9 cellular contexts compared by ENCODE assay signal in the genomic region with DNA sequence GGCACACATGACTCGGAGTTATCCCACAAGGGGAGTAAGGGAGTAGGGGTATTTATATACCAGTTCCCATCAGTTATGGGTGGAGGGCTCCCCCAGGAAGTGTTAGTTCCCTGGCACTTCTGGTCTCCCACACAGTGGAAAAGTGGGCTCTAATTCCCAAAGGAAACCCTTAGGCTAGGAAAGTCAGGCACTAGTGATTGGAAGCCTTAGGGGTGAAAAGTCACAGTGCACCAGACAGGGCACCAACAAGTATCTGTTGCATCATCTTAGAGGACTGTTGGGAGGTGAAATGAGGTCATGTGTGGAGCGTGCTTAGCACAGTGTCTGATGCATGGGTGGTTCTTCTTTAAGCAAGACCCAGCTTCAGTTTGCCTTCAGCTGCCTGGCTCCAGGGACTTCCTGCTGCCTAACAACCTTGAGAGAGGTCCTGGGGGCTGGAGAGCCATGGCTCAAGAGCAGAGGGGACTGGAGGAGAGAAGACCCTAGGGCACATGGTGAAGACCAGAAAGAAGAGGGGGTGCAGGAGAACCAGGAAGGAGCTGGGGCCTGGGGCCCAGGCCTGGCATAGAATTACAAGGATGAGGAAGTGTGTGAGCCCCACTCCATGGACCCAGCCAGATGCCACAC. TPM values are rescaled to one million over a fixed set of nuclear protein-coding genes. Genes with fewer than 3 reads are reported as not detected.
DNase-seq lines count a peak whose midpoint lies in the region; ATAC-seq and TF ChIP-seq lines count a peak whose summit lies in the region.
"Had no signal": no experiment of that assay in that cellular context is flagged by ENCODE, and none has a peak within 500 bp of the region (broad histone marks: within the 10 kb centered on the region; RNA-seq: fewer than 3 reads in every experiment).

No MANE protein-coding gene starts in this region.

- H3K27ac ChIP-seq in liver (ENCODE audit: low read depth in 1 of 2, low read length in 2 of 2), result no peak overlapping the region

- H3K36me3 ChIP-seq in liver (ENCODE audit: control insufficient read depth in 4 of 4, insufficient read depth in 3 of 4, low read depth in 1 of 4, low read length in 3 of 4), result no peaks in the 10 kb centered on the region

- no peak overlapping the region for H3K4me3 ChIP-seq in liver (ENCODE audit: low read depth in 1 of 3, low read length in 3 of 3)

- H3K9me3 ChIP-seq in liver (ENCODE audit: control insufficient read depth in 4 of 4, low read length in 3 of 4), result no peaks in the 10 kb centered on the region

- DNase-seq in DMS53 (lab: John Stamatoyannopoulos, UW) (peak; percentile 60), KBM-7 (peak; percentile 86), WTC11 (ENCODE audit: low spot score) (no peak), middle frontal gyrus (ENCODE audit: extremely low spot score, low spot score) (no peak)
- no peak for DNase-seq in stimulated activated naive CD4-positive, alpha-beta T cell treated with Interleukin-2 at 50 U/mL for 16 hours (lab: John Stamatoyannopoulos, UW)
- no peak for DNase-seq in activated T-cell treated with anti-CD3 and anti-CD28 coated beads, Interleukin-2, amount 50 U/mL, for 48 hours
- DNase-seq in activated naive CD4-positive, alpha-beta T cell treated with anti-CD3 and anti-CD28 coated beads for 36 hours, result no peak
- DNase-seq: NCI-H524 treated with DMSO at 0.1 percent for 48 hours had no signal

- H3K36me3 Mint-ChIP-seq in WTC11, result no peaks in the 10 kb centered on the region
- H3K36me3 Mint-ChIP-seq in activated naive CD4-positive, alpha-beta T cell treated with anti-CD3 and anti-CD28 coated beads for 36 hours (ENCODE audit: low read depth), result no peaks in the 10 kb centered on the region

- CTCF ChIA-PET in WTC11 (lab: Charles Lee), result interaction anchor here (0.7 to 1.3 kb wide), 2 partner anchors 83 to 96 kb away, joined by 3 to 4 read pairs; no protein-coding TSS in a partner anchor
- CTCF ChIA-PET in activated naive CD4-positive, alpha-beta T cell treated with anti-CD3 and anti-CD28 coated beads for 36 hours (lab: Charles Lee), result interaction anchor here (1.0 kb wide), 1 partner anchor 117 kb away, joined by 3 read pairs; no protein-coding TSS in a partner anchor

- H3K4me3 Mint-ChIP-seq in WTC11, result no peak overlapping the region
- no peak overlapping the region for H3K4me3 Mint-ChIP-seq in activated naive CD4-positive, alpha-beta T cell treated with anti-CD3 and anti-CD28 coated beads for 36 hours

- no peak overlapping the region for H3K9ac ChIP-seq in liver (ENCODE audit: low read depth in 1 of 2, low read length in 2 of 2)

- H3K27me3 ChIP-seq in liver (ENCODE audit: control insufficient read depth in 4 of 4, insufficient read depth in 4 of 4, low read length in 3 of 4), result peaks cover 0 to 3% (median 0%) of the 10 kb centered on the region in 4 donors

- TF ChIP-seq CTCF in WTC11 (IDR thresholded peaks at IDR 0.05), result no peak
- peak; percentile 8 for TF ChIP-seq CTCF in liver (IDR thresholded peaks at IDR 0.05; ENCODE audit: low read depth, low read length, missing input control)

- POLR2A ChIA-PET in WTC11 (lab: Charles Lee), result no interaction called here

- peaks cover 12% of the 10 kb centered on the region for H3K4me1 Mint-ChIP-seq in WTC11
- H3K4me1 Mint-ChIP-seq in activated naive CD4-positive, alpha-beta T cell treated with anti-CD3 and anti-CD28 coated beads for 36 hours (ENCODE audit: low read depth), result peaks cover 23% of the 10 kb centered on the region

- intact Hi-C loops in activated naive CD4-positive, alpha-beta T cell treated with anti-CD3 and anti-CD28 coated beads for 36 hours (cut with micrococcal nuclease), result loop anchor here (10.0 kb wide), 1 partner anchor 506 kb away; no protein-coding TSS in a partner anchor

- peaks cover 5 to 20% (median 11%) of the 10 kb centered on the region in 4 donors for H3K4me1 ChIP-seq in liver (ENCODE audit: control insufficient read depth in 4 of 4, insufficient read depth in 4 of 4, low read length in 3 of 4)

- H3K27ac Mint-ChIP-seq in WTC11, result no peak overlapping the region
- H3K27ac Mint-ChIP-seq in activated naive CD4-positive, alpha-beta T cell treated with anti-CD3 and anti-CD28 coated beads for 36 hours, result no peak overlapping the region

- no peak for TF ChIP-seq RAD21 in liver (IDR thresholded peaks at IDR 0.05)

- peaks cover 38% of the 10 kb centered on the region for H3K27me3 Mint-ChIP-seq in WTC11 (ENCODE audit: low read depth)
- H3K27me3 Mint-ChIP-seq in activated naive CD4-positive, alpha-beta T cell treated with anti-CD3 and anti-CD28 coated beads for 36 hours (ENCODE audit: low read depth), result peaks cover 6% of the 10 kb centered on the region

- in situ Hi-C loops in KBM-7 (cut with MboI; ENCODE audit: low pct_unique_long_range_greater_than_20kb, low sequenced_read_pairs), result no loop called here

- no peaks in the 10 kb centered on the region for H3K9me3 Mint-ChIP-seq in WTC11
- H3K9me3 Mint-ChIP-seq in activated naive CD4-positive, alpha-beta T cell treated with anti-CD3 and anti-CD28 coated beads for 36 hours, result no peaks in the 10 kb centered on the region

- ATAC-seq in WTC11, result no peak

- WGBS in liver, result 61% methylated on average over 2 of the region's 2 CpGs

TF ChIP-seq in WTC11, 78 proteins besides CTCF, POLR2A, EP300 and RAD21:
- no peak for TF ChIP-seq JAZF1 (CRISPR knock-in tag; IDR thresholded peaks at IDR 0.05)
- TF ChIP-seq GABPB1 (CRISPR knock-in tag; IDR thresholded peaks at IDR 0.05), result peak; percentile 98
- no peak for TF ChIP-seq RORB (CRISPR knock-in tag; IDR thresholded peaks at IDR 0.05)

TF ChIP-seq in liver, 16 proteins besides CTCF, POLR2A, EP300 and RAD21:
- TF ChIP-seq YY1 (IDR thresholded peaks at IDR 0.05), result no peak
- TF ChIP-seq, protein P1, sequence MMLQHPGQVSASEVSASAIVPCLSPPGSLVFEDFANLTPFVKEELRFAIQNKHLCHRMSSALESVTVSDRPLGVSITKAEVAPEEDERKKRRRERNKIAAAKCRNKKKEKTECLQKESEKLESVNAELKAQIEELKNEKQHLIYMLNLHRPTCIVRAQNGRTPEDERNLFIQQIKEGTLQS (IDR thresholded peaks at IDR 0.05), result peak; percentile 89
- no peak for TF ChIP-seq GABPA (IDR thresholded peaks at IDR 0.05 in 1 of 2, conservative IDR thresholded peaks at IDR 0.05 in 1 of 2)
- no peak for TF ChIP-seq HNF4G (IDR thresholded peaks at IDR 0.05)
- TF ChIP-seq, protein P2, sequence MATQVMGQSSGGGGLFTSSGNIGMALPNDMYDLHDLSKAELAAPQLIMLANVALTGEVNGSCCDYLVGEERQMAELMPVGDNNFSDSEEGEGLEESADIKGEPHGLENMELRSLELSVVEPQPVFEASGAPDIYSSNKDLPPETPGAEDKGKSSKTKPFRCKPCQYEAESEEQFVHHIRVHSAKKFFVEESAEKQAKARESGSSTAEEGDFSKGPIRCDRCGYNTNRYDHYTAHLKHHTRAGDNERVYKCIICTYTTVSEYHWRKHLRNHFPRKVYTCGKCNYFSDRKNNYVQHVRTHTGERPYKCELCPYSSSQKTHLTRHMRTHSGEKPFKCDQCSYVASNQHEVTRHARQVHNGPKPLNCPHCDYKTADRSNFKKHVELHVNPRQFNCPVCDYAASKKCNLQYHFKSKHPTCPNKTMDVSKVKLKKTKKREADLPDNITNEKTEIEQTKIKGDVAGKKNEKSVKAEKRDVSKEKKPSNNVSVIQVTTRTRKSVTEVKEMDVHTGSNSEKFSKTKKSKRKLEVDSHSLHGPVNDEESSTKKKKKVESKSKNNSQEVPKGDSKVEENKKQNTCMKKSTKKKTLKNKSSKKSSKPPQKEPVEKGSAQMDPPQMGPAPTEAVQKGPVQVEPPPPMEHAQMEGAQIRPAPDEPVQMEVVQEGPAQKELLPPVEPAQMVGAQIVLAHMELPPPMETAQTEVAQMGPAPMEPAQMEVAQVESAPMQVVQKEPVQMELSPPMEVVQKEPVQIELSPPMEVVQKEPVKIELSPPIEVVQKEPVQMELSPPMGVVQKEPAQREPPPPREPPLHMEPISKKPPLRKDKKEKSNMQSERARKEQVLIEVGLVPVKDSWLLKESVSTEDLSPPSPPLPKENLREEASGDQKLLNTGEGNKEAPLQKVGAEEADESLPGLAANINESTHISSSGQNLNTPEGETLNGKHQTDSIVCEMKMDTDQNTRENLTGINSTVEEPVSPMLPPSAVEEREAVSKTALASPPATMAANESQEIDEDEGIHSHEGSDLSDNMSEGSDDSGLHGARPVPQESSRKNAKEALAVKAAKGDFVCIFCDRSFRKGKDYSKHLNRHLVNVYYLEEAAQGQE (IDR thresholded peaks at IDR 0.05), result no peak
- TF ChIP-seq TAF1 (conservative IDR thresholded peaks at IDR 0.05), result no peak
- no peak for TF ChIP-seq NR2F2 (IDR thresholded peaks at IDR 0.05)
- peak; percentile 95 for TF ChIP-seq RXRA (IDR thresholded peaks at IDR 0.05)
- TF ChIP-seq JUND (IDR thresholded peaks at IDR 0.05), result peak; percentile 23 to 32
- TF ChIP-seq FOXA2 (IDR thresholded peaks at IDR 0.05), result no peak
- TF ChIP-seq, protein P3, sequence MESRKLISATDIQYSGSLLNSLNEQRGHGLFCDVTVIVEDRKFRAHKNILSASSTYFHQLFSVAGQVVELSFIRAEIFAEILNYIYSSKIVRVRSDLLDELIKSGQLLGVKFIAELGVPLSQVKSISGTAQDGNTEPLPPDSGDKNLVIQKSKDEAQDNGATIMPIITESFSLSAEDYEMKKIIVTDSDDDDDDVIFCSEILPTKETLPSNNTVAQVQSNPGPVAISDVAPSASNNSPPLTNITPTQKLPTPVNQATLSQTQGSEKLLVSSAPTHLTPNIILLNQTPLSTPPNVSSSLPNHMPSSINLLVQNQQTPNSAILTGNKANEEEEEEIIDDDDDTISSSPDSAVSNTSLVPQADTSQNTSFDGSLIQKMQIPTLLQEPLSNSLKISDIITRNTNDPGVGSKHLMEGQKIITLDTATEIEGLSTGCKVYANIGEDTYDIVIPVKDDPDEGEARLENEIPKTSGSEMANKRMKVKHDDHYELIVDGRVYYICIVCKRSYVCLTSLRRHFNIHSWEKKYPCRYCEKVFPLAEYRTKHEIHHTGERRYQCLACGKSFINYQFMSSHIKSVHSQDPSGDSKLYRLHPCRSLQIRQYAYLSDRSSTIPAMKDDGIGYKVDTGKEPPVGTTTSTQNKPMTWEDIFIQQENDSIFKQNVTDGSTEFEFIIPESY (IDR thresholded peaks at IDR 0.05), result no peak
- no peak for TF ChIP-seq EGR1 (IDR thresholded peaks at IDR 0.05; ENCODE audit: low read depth in 2 of 2)
- TF ChIP-seq HNF4A (conservative IDR thresholded peaks at IDR 0.05), result peak; percentile 43 to 65
- TF ChIP-seq, protein P4, sequence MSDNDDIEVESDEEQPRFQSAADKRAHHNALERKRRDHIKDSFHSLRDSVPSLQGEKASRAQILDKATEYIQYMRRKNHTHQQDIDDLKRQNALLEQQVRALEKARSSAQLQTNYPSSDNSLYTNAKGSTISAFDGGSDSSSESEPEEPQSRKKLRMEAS (IDR thresholded peaks at IDR 0.05), result peak; percentile 42
- no peak for TF ChIP-seq FOXA1 (IDR thresholded peaks at IDR 0.05)
- TF ChIP-seq SP1 (IDR thresholded peaks at IDR 0.05), result peak; percentile 69
TF ChIP-seq in liver: peak in this region for 6.

RNA-seq across cellular contexts. Expression of a gene that starts 7.5 kb away (rescaled TPM):
- total RNA-seq in WTC11 (2021) (19.5 to 36.6 TPM (median 19.8 TPM) in 3 replicates), liver (1 to 10 TPM; 3.7 to 4.9 TPM)
- polyA plus RNA-seq in liver, result 10 to 100 TPM in 1 of 2 donors, 1 to 10 TPM in 1; 2.5 to 16.0 TPM
- total RNA-seq in activated naive CD4-positive, alpha-beta T cell treated with anti-CD3 and anti-CD28 coated beads for 36 hours, result 10 to 100 TPM; 15.9 to 16.0 TPM

Comparison
In these comparisons a context has a peak if more than half of its experiments do, and no peak if none do; other contexts are left out.
1. DNase-seq: peak in DMS53 (single experiment) and KBM-7 (single experiment); none in WTC11 (single experiment), stimulated activated naive CD4-positive, alpha-beta T cell treated with Interleukin-2 at 50 U/mL for 16 hours (single experiment), activated T-cell treated with anti-CD3 and anti-CD28 coated beads, Interleukin-2, amount 50 U/mL, for 48 hours (0 of 2), activated naive CD4-positive, alpha-beta T cell treated with anti-CD3 and anti-CD28 coated beads for 36 hours (single experiment) and middle frontal gyrus (single experiment).